8 cellular contexts compared by ENCODE assay signal in genomic region chr19:14081797-14082674, GRCh38. TPM values are rescaled to one million over a fixed set of nuclear protein-coding genes. Genes with fewer than 3 reads are reported as not detected.
DNase-seq lines count a peak whose midpoint lies in the region.

No MANE protein-coding gene starts in this region.

- H3K4me3 ChIP-seq in HUES48 (ENCODE audit: low read depth, low read length) (peak overlapping the region; percentile 72), iPS-15b (ENCODE audit: low read depth, low read length) (peak overlapping the region; percentile 86)

- H3K4me1 ChIP-seq in HUES48 (ENCODE audit: control insufficient read depth, insufficient read depth, low read length) (no peaks in the 10 kb centered on the region), iPS-15b (ENCODE audit: control insufficient read depth, insufficient read depth, low read length) (peaks cover 3% of the 10 kb centered on the region)

- in situ Hi-C loops in ACHN (cut with HindIII; ENCODE audit: low pct_ligation_motif_present, low pct_unique_long_range_greater_than_20kb, low sequenced_read_pairs), result no loop called here

- peaks cover 6% of the 10 kb centered on the region for H3K4me1 Mint-ChIP-seq in activated naive CD4-positive, alpha-beta T cell treated with anti-CD3 and anti-CD28 coated beads, Interleukin-2, amount 50 U/mL, for 24 hours

- H3K9ac ChIP-seq in HUES48 (ENCODE audit: low read depth, low read length), result no peak overlapping the region
- H3K9ac ChIP-seq in iPS-15b (ENCODE audit: low read depth, low read length), result peak overlapping the region; percentile 47

- H3K9me3 ChIP-seq in HUES48 (ENCODE audit: control insufficient read depth, insufficient read depth, low read length) (no peaks in the 10 kb centered on the region), iPS-15b (ENCODE audit: control insufficient read depth, insufficient read depth, low read length) (no peaks in the 10 kb centered on the region)

- H3K27me3 ChIP-seq in HUES48 (ENCODE audit: control insufficient read depth, insufficient read depth, low read length), result peaks cover 3% of the 10 kb centered on the region; the same call in 1 of the 2 replicates
- H3K27me3 ChIP-seq in iPS-15b (ENCODE audit: control insufficient read depth, insufficient read depth, low read length), result peaks cover 25% of the 10 kb centered on the region

- H3K4me3 Mint-ChIP-seq in activated naive CD4-positive, alpha-beta T cell treated with anti-CD3 and anti-CD28 coated beads, Interleukin-2, amount 50 U/mL, for 24 hours, result peak overlapping the region; percentile 98

- no peaks in the 10 kb centered on the region for H3K9me3 Mint-ChIP-seq in activated naive CD4-positive, alpha-beta T cell treated with anti-CD3 and anti-CD28 coated beads, Interleukin-2, amount 50 U/mL, for 24 hours

- H3K36me3 ChIP-seq in HUES48 (ENCODE audit: control insufficient read depth, insufficient read depth, low read length) (no peaks in the 10 kb centered on the region), iPS-15b (ENCODE audit: control insufficient read depth, insufficient read depth, low read length) (no peaks in the 10 kb centered on the region)

- H3K27me3 Mint-ChIP-seq in activated naive CD4-positive, alpha-beta T cell treated with anti-CD3 and anti-CD28 coated beads, Interleukin-2, amount 50 U/mL, for 24 hours, result no peaks in the 10 kb centered on the region

- peak; percentile 73 for DNase-seq in activated CD8-positive, alpha-beta memory T cell treated with anti-CD3 and anti-CD28 coated beads for 24 hours
- no peak for DNase-seq in activated CD8-positive, alpha-beta memory T cell treated with anti-CD3 and anti-CD28 coated beads, Interleukin-2, amount 50 U/mL, for 48 hours
- peak; percentile 27 to 47 for DNase-seq in stimulated activated CD4-positive, alpha-beta T cell treated with anti-CD3 and anti-CD28 coated beads, Interleukin-2, amount 100 ng/mL, for 24 hours
- DNase-seq in ACHN (no peak), occipital lobe (lab: John Stamatoyannopoulos, UW) (no peak)

- H3K27ac ChIP-seq in HUES48 (ENCODE audit: low read depth, low read length), result peak overlapping the region; percentile 31

- H3K36me3 Mint-ChIP-seq in activated naive CD4-positive, alpha-beta T cell treated with anti-CD3 and anti-CD28 coated beads, Interleukin-2, amount 50 U/mL, for 24 hours, result no peaks in the 10 kb centered on the region

- H3K27ac Mint-ChIP-seq in activated naive CD4-positive, alpha-beta T cell treated with anti-CD3 and anti-CD28 coated beads, Interleukin-2, amount 50 U/mL, for 24 hours, result peak overlapping the region; percentile 98

RNA-seq across cellular contexts. Expression of gene C19orf67, which starts 3.5 kb away (rescaled TPM):
- total RNA-seq in occipital lobe, result not detected

RNA-seq across cellular contexts. Expression of gene SAMD1, which starts 8.5 kb away (rescaled TPM):
- total RNA-seq in occipital lobe, result 37.1 TPM

RNA-seq across cellular contexts. Expression of gene MISP3, which starts 9.4 kb away (rescaled TPM):
- 1.6 TPM for total RNA-seq in occipital lobe

RNA-seq across cellular contexts. Expression of gene PALM3, which starts 20.2 kb away (rescaled TPM):
- 3.4 TPM for total RNA-seq in occipital lobe

RNA-seq across cellular contexts. Expression of gene PRKACA, which starts 35.5 kb away (rescaled TPM):
- 29.3 TPM for total RNA-seq in occipital lobe

Comparison
In these comparisons a context has a peak if more than half of its experiments do, and no peak if none do; other contexts are left out.
1. DNase-seq: peak in activated CD8-positive, alpha-beta memory T cell treated with anti-CD3 and anti-CD28 coated beads for 24 hours (single experiment) and stimulated activated CD4-positive, alpha-beta T cell treated with anti-CD3 and anti-CD28 coated beads, Interleukin-2, amount 100 ng/mL, for 24 hours (2 of 2); none in activated CD8-positive, alpha-beta memory T cell treated with anti-CD3 and anti-CD28 coated beads, Interleukin-2, amount 50 U/mL, for 48 hours (single experiment), ACHN (single experiment) and occipital lobe (single experiment).